In genomic region chr12:15220961-15221885, GRCh38 we compare ENCODE assay signal across 1 cellular context.
TF ChIP-seq lines count a peak whose summit lies in the region.

A gene with protein sequence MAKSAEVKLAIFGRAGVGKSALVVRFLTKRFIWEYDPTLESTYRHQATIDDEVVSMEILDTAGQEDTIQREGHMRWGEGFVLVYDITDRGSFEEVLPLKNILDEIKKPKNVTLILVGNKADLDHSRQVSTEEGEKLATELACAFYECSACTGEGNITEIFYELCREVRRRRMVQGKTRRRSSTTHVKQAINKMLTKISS (minus strand): TSS chr12:15221417. CDS start chr12:15217489, 3,928 bp downstream.

TF ChIP-seq in GM23338, 12 proteins besides CTCF, POLR2A, EP300 and RAD21 (continued from another document):
- TF ChIP-seq, protein P1, sequence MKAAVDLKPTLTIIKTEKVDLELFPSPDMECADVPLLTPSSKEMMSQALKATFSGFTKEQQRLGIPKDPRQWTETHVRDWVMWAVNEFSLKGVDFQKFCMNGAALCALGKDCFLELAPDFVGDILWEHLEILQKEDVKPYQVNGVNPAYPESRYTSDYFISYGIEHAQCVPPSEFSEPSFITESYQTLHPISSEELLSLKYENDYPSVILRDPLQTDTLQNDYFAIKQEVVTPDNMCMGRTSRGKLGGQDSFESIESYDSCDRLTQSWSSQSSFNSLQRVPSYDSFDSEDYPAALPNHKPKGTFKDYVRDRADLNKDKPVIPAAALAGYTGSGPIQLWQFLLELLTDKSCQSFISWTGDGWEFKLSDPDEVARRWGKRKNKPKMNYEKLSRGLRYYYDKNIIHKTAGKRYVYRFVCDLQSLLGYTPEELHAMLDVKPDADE (IDR thresholded peaks at IDR 0.05): 0 out of 2 replicates have a peak, but pooled peaks have one; percentile 18
- no peak for TF ChIP-seq STAT1 (IDR thresholded peaks at IDR 0.05; ENCODE audit: unreplicated experiment)
